ENCODE assay signal across 1 cellular context in the genomic region with DNA sequence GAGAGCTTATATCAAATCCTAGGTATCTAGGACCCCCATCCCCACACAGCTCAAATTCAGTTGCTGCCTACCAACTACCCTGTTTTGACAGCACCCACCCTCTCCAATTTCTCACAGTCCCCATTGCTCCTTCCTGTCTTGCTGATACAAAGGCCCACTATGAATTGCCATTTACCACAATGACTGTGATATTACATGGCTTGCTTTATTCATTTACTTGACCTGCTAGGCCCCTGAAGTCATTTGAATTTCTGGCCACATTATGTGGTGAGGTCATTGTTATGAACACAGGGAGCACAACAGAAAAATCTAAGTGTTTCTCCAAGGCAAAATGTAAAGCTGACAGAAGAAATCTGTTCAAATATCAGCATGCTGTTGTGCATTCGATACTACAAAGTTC.
TF ChIP-seq lines count a peak whose summit lies in the region.

No MANE protein-coding gene starts in this region.

TF ChIP-seq in GM12878, 131 proteins besides CTCF, POLR2A, EP300 and RAD21 (continued from another document):
- TF ChIP-seq, protein P1, sequence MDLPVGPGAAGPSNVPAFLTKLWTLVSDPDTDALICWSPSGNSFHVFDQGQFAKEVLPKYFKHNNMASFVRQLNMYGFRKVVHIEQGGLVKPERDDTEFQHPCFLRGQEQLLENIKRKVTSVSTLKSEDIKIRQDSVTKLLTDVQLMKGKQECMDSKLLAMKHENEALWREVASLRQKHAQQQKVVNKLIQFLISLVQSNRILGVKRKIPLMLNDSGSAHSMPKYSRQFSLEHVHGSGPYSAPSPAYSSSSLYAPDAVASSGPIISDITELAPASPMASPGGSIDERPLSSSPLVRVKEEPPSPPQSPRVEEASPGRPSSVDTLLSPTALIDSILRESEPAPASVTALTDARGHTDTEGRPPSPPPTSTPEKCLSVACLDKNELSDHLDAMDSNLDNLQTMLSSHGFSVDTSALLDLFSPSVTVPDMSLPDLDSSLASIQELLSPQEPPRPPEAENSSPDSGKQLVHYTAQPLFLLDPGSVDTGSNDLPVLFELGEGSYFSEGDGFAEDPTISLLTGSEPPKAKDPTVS (IDR thresholded peaks at IDR 0.05; ENCODE audit: low read depth, low read length) = no peak
- TF ChIP-seq CEBPB (IDR thresholded peaks at IDR 0.05; ENCODE audit: borderline replicate concordance in 1 of 2, low read depth in 2 of 2, low read length in 2 of 2) = no peak
- no peak for TF ChIP-seq ETV6 (conservative IDR thresholded peaks at IDR 0.05 in 1 of 2, IDR thresholded peaks at IDR 0.05 in 1 of 2; ENCODE audit: borderline replicate concordance in 1 of 2, low read depth in 1 of 2)
- TF ChIP-seq CBFB (IDR thresholded peaks at IDR 0.05; ENCODE audit: low read depth) = no peak
